18 cellular contexts compared by ENCODE assay signal in genomic region chr5:126857472-126858410, GRCh38.
DNase-seq lines count a peak whose midpoint lies in the region; ATAC-seq, FAIRE-seq and TF ChIP-seq lines count a peak whose summit lies in the region.
"Had no signal": no experiment of that assay in that cellular context is flagged by ENCODE, and none has a peak within 500 bp of the region (broad histone marks: within the 10 kb centered on the region; RNA-seq: fewer than 3 reads in every experiment).

No MANE protein-coding gene starts in this region.

- H3K79me1 ChIP-seq in H9 (ENCODE audit: insufficient read depth, low read depth, low read length, poor library complexity, severe bottlenecking) (no peaks in the 10 kb centered on the region), H1 (ENCODE audit: low read depth, low read length) (no peaks in the 10 kb centered on the region; the same call in 1 of the 2 replicates)

- H3K18ac ChIP-seq in H9 (ENCODE audit: insufficient read length, low read depth, low read length) (no peak overlapping the region), H1 (ENCODE audit: extremely low read depth, low read length) (no peak overlapping the region)

- H3K56ac ChIP-seq in H9 (ENCODE audit: insufficient read length, low read depth, low read length), result no peak overlapping the region
- no peak overlapping the region for H3K56ac ChIP-seq in H1 (replicated peaks; ENCODE audit: insufficient read length, low read depth, low read length)

- H3K27ac ChIP-seq in H9 (ENCODE audit: insufficient read length, low read depth, low read length) (no peak overlapping the region), H1 (ENCODE audit: low read depth, low read length) (no peak overlapping the region), Karpas-422 (ENCODE audit: low read length) (no peak overlapping the region)

- no peak overlapping the region for H3K9ac ChIP-seq in H9 (ENCODE audit: extremely low read depth, insufficient read length, low read length)
- H3K9ac ChIP-seq in H1 (replicated peaks in 1 of 4; ENCODE audit: extremely low read depth in 1 of 4, low read depth in 3 of 4, low read length in 3 of 4), result no peak overlapping the region
- H3K9ac ChIP-seq in Karpas-422 (ENCODE audit: low read length), result no peak overlapping the region

- H4K91ac ChIP-seq in H9 (ENCODE audit: insufficient read length, low read depth, low read length) (no peak overlapping the region), H1 (replicated peaks; ENCODE audit: insufficient read length, low read length) (no peak overlapping the region)

- H4K8ac ChIP-seq in H9 (replicated peaks; ENCODE audit: insufficient read length, low read depth, low read length) (no peak overlapping the region), H1 (ENCODE audit: extremely low read depth, insufficient read depth, low read length) (no peak overlapping the region)

- intact Hi-C loops in sciatic nerve (cut with DNase I) (no loop called here), mucosa of descending colon (cut with DNase I, micrococcal nuclease) (no loop called here)

- H3K4me3 ChIP-seq in H1 (ENCODE audit: extremely low read depth in 1 of 4, insufficient read depth in 2 of 4, low read depth in 3 of 4, low read length in 4 of 4) (no peak overlapping the region), mucosa of descending colon (no peak overlapping the region), Karpas-422 (ENCODE audit: low read length) (no peak overlapping the region)

- H3K9me2 ChIP-seq in Karpas-422 (replicated peaks; ENCODE audit: insufficient read depth, low read length), result no peaks in the 10 kb centered on the region

- H2BK20ac ChIP-seq in H9 (ENCODE audit: low read depth, low read length, poor library complexity, severe bottlenecking), result no peak overlapping the region
- peak overlapping the region; percentile 61; the same call in 1 of the 2 replicates for H2BK20ac ChIP-seq in H1 (ENCODE audit: low read length)

- WGBS in H9 (ENCODE audit: extremely low coverage, insufficient read length, low lambda C conversion rate), result no CpG with 5 or more reads among the region's 13 CpGs
- 87% methylated on average over 13 of the region's 13 CpGs; no CpG with 5 or more reads in 1 of the 2 experiments for WGBS in H1 (ENCODE audit: extremely low coverage in 1 of 2, insufficient coverage in 1 of 2, insufficient read length in 1 of 2, insufficient replicate concordance in 2 of 2, low coverage in 1 of 2, low lambda C conversion rate in 2 of 2, missing lambda C conversion rate in 1 of 2), 2 experiments

- H3K9me3 Mint-ChIP-seq in H9, result peaks cover 3 to 8% of the 10 kb centered on the region in 2 experiments; a peak in 3 of 5 replicates
- H3K9me3 Mint-ChIP-seq: activated CD4-positive, alpha-beta memory T cell treated with anti-CD3 and anti-CD28 coated beads for 36 hours; stimulated activated naive CD8-positive, alpha-beta T cell treated with anti-CD3 and anti-CD28 coated beads, Interleukin-15, Interleukin-2, amounts not matched to agents 100 ng/mL and 50 ng/mL, for 24 hours had no signal

- H3K9me3 ChIP-seq in H9 (ENCODE audit: control insufficient read depth, low read depth, low read length), result no peaks in the 10 kb centered on the region
- peaks cover 0 to 4% of the 10 kb centered on the region in 2 experiments; a peak in 1 of 4 replicates for H3K9me3 ChIP-seq in H1 (ENCODE audit: insufficient read depth in 2 of 2, low read depth in 1 of 2, low read length in 1 of 2)
- no peaks in the 10 kb centered on the region for H3K9me3 ChIP-seq in mucosa of descending colon
- H3K9me3 ChIP-seq in Karpas-422 (ENCODE audit: low read length), result no peaks in the 10 kb centered on the region

- FAIRE-seq in H1 (lab: Jason Lieb, UNC), result no peak
- FAIRE-seq: TTC549 had no signal

- H3K27me3 ChIP-seq in H9 (ENCODE audit: insufficient read depth, low read length) (no peaks in the 10 kb centered on the region), H1 (replicated peaks in 1 of 4; ENCODE audit: control insufficient read depth in 3 of 4, extremely low read depth in 1 of 4, insufficient read depth in 3 of 4, low read length in 3 of 4) (no peaks in the 10 kb centered on the region), Karpas-422 (ENCODE audit: low read length) (no peaks in the 10 kb centered on the region)

- TF ChIP-seq RAD21 in H1 (IDR thresholded peaks at IDR 0.05 in 1 of 2, conservative IDR thresholded peaks at IDR 0.05 in 1 of 2; ENCODE audit: low read depth in 2 of 2, low read length in 2 of 2), result no peak

- no peak overlapping the region for H2BK15ac ChIP-seq in H9 (ENCODE audit: low read depth, low read length)
- peak overlapping the region; percentile 61 for H2BK15ac ChIP-seq in H1 (ENCODE audit: low read length)

- H3K23me2 ChIP-seq in H9 (ENCODE audit: insufficient read length, low read depth, low read length, poor library complexity, severe bottlenecking) (no peaks in the 10 kb centered on the region), H1 (ENCODE audit: low read depth, low read length) (no peaks in the 10 kb centered on the region)

- CTCF ChIA-PET in H1 (lab: Charles Lee; ENCODE audit: partially characterized antibody), result no interaction called here

- H3K4ac ChIP-seq in H9 (ENCODE audit: low read depth, low read length) (no peak overlapping the region), H1 (replicated peaks; ENCODE audit: insufficient read length, low read depth, low read length) (no peak overlapping the region)

- H3K4me1 ChIP-seq in H9 (ENCODE audit: insufficient read depth, low read length), result no peaks in the 10 kb centered on the region; the same call in none of the 2 replicates
- H3K4me1 ChIP-seq in H1 (replicated peaks in 1 of 4; ENCODE audit: control insufficient read depth in 3 of 4, insufficient read depth in 4 of 4, low read length in 3 of 4), result peaks cover 0 to 3% (median 1%) of the 10 kb centered on the region in 4 experiments; a peak in 4 of 7 replicates
- H3K4me1 ChIP-seq in mucosa of descending colon (ENCODE audit: low read depth), result no peaks in the 10 kb centered on the region
- H3K4me1 ChIP-seq in Karpas-422 (ENCODE audit: low read length), result no peaks in the 10 kb centered on the region

- H2BK120ac ChIP-seq in H9 (ENCODE audit: low read depth, low read length, poor library complexity, severe bottlenecking) (no peak overlapping the region), H1 (replicated peaks; ENCODE audit: low read depth, low read length) (no peak overlapping the region)

- no peak overlapping the region for H3T11ph ChIP-seq in H9 (ENCODE audit: low read length)

- H3K4me3 Mint-ChIP-seq in H9, result no peak overlapping the region
- H3K4me3 Mint-ChIP-seq: activated CD4-positive, alpha-beta memory T cell treated with anti-CD3 and anti-CD28 coated beads for 36 hours; activated naive CD8-positive, alpha-beta T cell treated with anti-CD3 and anti-CD28 coated beads, Interleukin-2, amount 10 ng/mL, durations not matched to agents 7 days and 5 days; stimulated activated naive CD8-positive, alpha-beta T cell treated with anti-CD3 and anti-CD28 coated beads, Interleukin-15, Interleukin-2, amounts not matched to agents 100 ng/mL and 50 ng/mL, for 24 hours had no signal

- H2BK12ac ChIP-seq in H9 (ENCODE audit: insufficient read length, low read depth, low read length) (no peak overlapping the region), H1 (ENCODE audit: low read depth, low read length) (peak overlapping the region; percentile 42; the same call in 1 of the 2 replicates)

- H3K27me3 Mint-ChIP-seq in H9 (ENCODE audit: low read depth), result no peaks in the 10 kb centered on the region
- H3K27me3 Mint-ChIP-seq: activated CD4-positive, alpha-beta memory T cell treated with anti-CD3 and anti-CD28 coated beads for 36 hours; activated naive CD8-positive, alpha-beta T cell treated with anti-CD3 and anti-CD28 coated beads, Interleukin-2, amount 10 ng/mL, durations not matched to agents 7 days and 5 days; stimulated activated naive CD8-positive, alpha-beta T cell treated with anti-CD3 and anti-CD28 coated beads, Interleukin-15, Interleukin-2, amounts not matched to agents 100 ng/mL and 50 ng/mL, for 24 hours had no signal

- no peak for TF ChIP-seq CTCF in H9 (conservative IDR thresholded peaks at IDR 0.05)
- no peak for TF ChIP-seq CTCF in H1 (IDR thresholded peaks at IDR 0.05; ENCODE audit: control extremely low read depth in 1 of 3, insufficient read depth in 1 of 3, low read depth in 1 of 3, low read length in 3 of 3)
- TF ChIP-seq CTCF in mucosa of descending colon (IDR thresholded peaks at IDR 0.05), result no peak

- TF ChIP-seq POLR2A in H1 (IDR thresholded peaks at IDR 0.05; ENCODE audit: control extremely low read depth in 1 of 2, low read depth in 2 of 2, low read length in 2 of 2), result no peak

- POLR2A ChIA-PET in H1 (lab: Charles Lee; ENCODE audit: partially characterized antibody), result no interaction called here

- H4K20me1 ChIP-seq in H9 (ENCODE audit: control insufficient read depth, insufficient read depth, insufficient read length), result no peaks in the 10 kb centered on the region
- no peaks in the 10 kb centered on the region for H4K20me1 ChIP-seq in H1 (replicated peaks in 1 of 2; ENCODE audit: control insufficient read depth in 1 of 2, insufficient read depth in 2 of 2, low read length in 2 of 2)
- H4K20me1 ChIP-seq in Karpas-422 (ENCODE audit: insufficient read depth, low read depth, low read length), result no peaks in the 10 kb centered on the region

- H2AFZ ChIP-seq in H9 (ENCODE audit: low read length) (no peak overlapping the region), H1 (ENCODE audit: low read length) (no peak overlapping the region), Karpas-422 (ENCODE audit: low read length) (no peak overlapping the region)

- peaks cover 18% of the 10 kb centered on the region in 2 experiments for H3K4me1 Mint-ChIP-seq in H9

- no peak overlapping the region for H3K4me2 ChIP-seq in H9 (ENCODE audit: insufficient read depth, insufficient read length, low read length)
- no peak overlapping the region for H3K4me2 ChIP-seq in H1 (ENCODE audit: insufficient read depth in 1 of 2, low read depth in 2 of 2, low read length in 2 of 2)
- no peak overlapping the region for H3K4me2 ChIP-seq in Karpas-422 (ENCODE audit: low read depth, low read length, poor library complexity, severe bottlenecking)

- H2AK5ac ChIP-seq in H9 (ENCODE audit: insufficient read length, low read length) (no peak overlapping the region), H1 (ENCODE audit: low read depth, low read length) (no peak overlapping the region)

- TF ChIP-seq EP300 in H1 (IDR thresholded peaks at IDR 0.05; ENCODE audit: borderline replicate concordance in 1 of 2, low read depth in 2 of 2, low read length in 2 of 2), result no peak

- no peaks in the 10 kb centered on the region for H3K79me2 ChIP-seq in H9 (ENCODE audit: insufficient read depth, low read length)
- no peaks in the 10 kb centered on the region for H3K79me2 ChIP-seq in H1 (ENCODE audit: control insufficient read depth in 1 of 2, insufficient read depth in 2 of 2, low read length in 2 of 2)
- 0 out of 2 replicates have a peak, but pooled peaks cover 6% of the 10 kb centered on the region for H3K79me2 ChIP-seq in Karpas-422 (ENCODE audit: low read length)

- H3K14ac ChIP-seq in H9 (ENCODE audit: insufficient read depth, low read length), result no peak overlapping the region
- no peak overlapping the region for H3K14ac ChIP-seq in H1 (ENCODE audit: insufficient read length)

- H3K36me3 ChIP-seq in H1 (ENCODE audit: control insufficient read depth in 2 of 4, insufficient read depth in 4 of 4, low read length in 3 of 4), result peaks cover 0 to 10% (median 2%) of the 10 kb centered on the region in 4 experiments; a peak in 3 of 8 replicates
- H3K36me3 ChIP-seq in mucosa of descending colon (ENCODE audit: low read depth), result no peaks in the 10 kb centered on the region
- H3K36me3 ChIP-seq in Karpas-422 (ENCODE audit: insufficient read depth, low read length), result peaks cover 5% of the 10 kb centered on the region

- H3K36me3 Mint-ChIP-seq in H9 (ENCODE audit: insufficient read depth in 1 of 3, low read depth in 3 of 3), result peaks cover 28 to 35% (median 31%) of the 10 kb centered on the region in 3 experiments

- H3K23ac ChIP-seq in H9 (ENCODE audit: insufficient read length, low read depth, low read length) (no peak overlapping the region), H1 (ENCODE audit: insufficient read length) (no peak overlapping the region)

- H2BK5ac ChIP-seq in H9 (ENCODE audit: insufficient read length, low read length) (no peak overlapping the region), H1 (ENCODE audit: low read depth, low read length) (peak overlapping the region; percentile 44; the same call in 1 of the 2 replicates)

- ATAC-seq in sciatic nerve, result peak; percentile 77
- ATAC-seq in HG02759 (IDR thresholded peaks at IDR 0.05; ENCODE audit: unreplicated experiment), result no peak
- no peak for ATAC-seq in mucosa of descending colon
- ATAC-seq in GM19397 (IDR thresholded peaks at IDR 0.05; ENCODE audit: unreplicated experiment), result no peak
- ATAC-seq: HCT116 had no signal

- DNase-seq in H9, result peak; percentile 56
- DNase-seq in H1 (ENCODE audit: low read depth in 1 of 2, low spot score in 2 of 2), result peak in 1 of 2 experiments; percentile 44
- DNase-seq in inferior parietal cortex (ENCODE audit: extremely low spot score), result peak; percentile 54
- no peak for DNase-seq in sciatic nerve (ENCODE audit: low spot score)
- DNase-seq in mucosa of descending colon, result no peak
- no peak for DNase-seq in Karpas-422
- DNase-seq: activated CD4-positive, alpha-beta memory T cell treated with anti-CD3 and anti-CD28 coated beads for 36 hours; activated naive CD8-positive, alpha-beta T cell treated with anti-CD3 and anti-CD28 coated beads, Interleukin-2, amount 10 ng/mL, durations not matched to agents 7 days and 5 days; central memory CD4-positive, alpha-beta T cell; DMS79 treated with DMSO at 0.1 percent for 48 hours; hippocampal formation; NCI-H1694; NCI-H524 treated with DMSO at 0.1 percent for 48 hours had no signal

- H4K5ac ChIP-seq in H9 (ENCODE audit: insufficient read length, low read depth, low read length), result no peak overlapping the region
- no peak overlapping the region for H4K5ac ChIP-seq in H1 (ENCODE audit: insufficient read length, low read depth, low read length)

- H3K27ac Mint-ChIP-seq in H9, result peak overlapping the region; percentile 37 to 91 (median 62); a peak in 4 of 7 replicates
- H3K27ac Mint-ChIP-seq: activated CD4-positive, alpha-beta memory T cell treated with anti-CD3 and anti-CD28 coated beads for 36 hours; stimulated activated naive CD8-positive, alpha-beta T cell treated with anti-CD3 and anti-CD28 coated beads, Interleukin-15, Interleukin-2, amounts not matched to agents 100 ng/mL and 50 ng/mL, for 24 hours had no signal

Comparison
In these comparisons a context has a peak if more than half of its experiments do, and no peak if none do; other contexts are left out.
1. DNase-seq: peak in H9 (single experiment) and inferior parietal cortex (single experiment); none in sciatic nerve (single experiment), mucosa of descending colon (0 of 3) and Karpas-422 (single experiment).